18 cellular contexts compared by ENCODE assay signal in genomic region chr1:81111818-81112217, GRCh38.
DNase-seq lines count a peak whose midpoint lies in the region; ATAC-seq and TF ChIP-seq lines count a peak whose summit lies in the region.
"Had no signal": no experiment of that assay in that cellular context is flagged by ENCODE, and none has a peak within 500 bp of the region (broad histone marks: within the 10 kb centered on the region; RNA-seq: fewer than 3 reads in every experiment).

No MANE protein-coding gene starts in this region.

- H2BK120ac ChIP-seq in mesenchymal stem cell (ENCODE audit: low read depth, low read length): no peak overlapping the region

- intact Hi-C loops in activated CD8-positive, alpha-beta T cell treated with anti-CD3 and anti-CD28 coated beads for 36 hours (cut with micrococcal nuclease): no loop called here

- no peak overlapping the region for H2BK12ac ChIP-seq in mesenchymal stem cell (ENCODE audit: low read length in 2 of 2)

- no peak for ATAC-seq in stimulated activated naive CD8-positive, alpha-beta T cell treated with anti-CD3 and anti-CD28 coated beads, Interleukin-15, Interleukin-2, amounts not matched to agents 100 U/mL and 50 U/mL, for 24 hours
- no peak for ATAC-seq in activated CD8-positive, alpha-beta T cell treated with anti-CD3 and anti-CD28 coated beads for 36 hours
- ATAC-seq: natural killer cell treated with Interleukin-12 subunit alpha and Interleukin-12 subunit beta and Interleukin-15 and Interleukin-18, amount 100 ng/mL, for 72 hours; Panc1; WTC11 had no signal

- WGBS in mesenchymal stem cell: 29% methylated on average over 1 of the region's 2 CpGs

- no peak overlapping the region for H3K18ac ChIP-seq in mesenchymal stem cell (ENCODE audit: low read depth in 1 of 2, low read length in 2 of 2)

- H3K9me3 ChIP-seq in mesenchymal stem cell (ENCODE audit: control insufficient read depth, low read length): no peaks in the 10 kb centered on the region
- H3K9me3 ChIP-seq: BLaER1 treated with 17β-estradiol and CSF1 and Interleukin-3, amounts not matched to agents 10 nM and 100 nM had no signal

- H4K91ac ChIP-seq in mesenchymal stem cell (ENCODE audit: low read length): no peak overlapping the region

- no peaks in the 10 kb centered on the region for H3K4me1 Mint-ChIP-seq in activated CD8-positive, alpha-beta T cell treated with anti-CD3 and anti-CD28 coated beads for 36 hours (ENCODE audit: low read depth)
- H3K4me1 Mint-ChIP-seq: brain had no signal

- H2BK5ac ChIP-seq in mesenchymal stem cell (ENCODE audit: low read depth, low read length, poor library complexity, severe bottlenecking): no peak overlapping the region

- no peak overlapping the region for H3K9ac ChIP-seq in mesenchymal stem cell (ENCODE audit: low read length)
- H3K9ac ChIP-seq: BLaER1 treated with 17β-estradiol and CSF1 and Interleukin-3, amounts not matched to agents 10 nM and 100 nM had no signal

- no peaks in the 10 kb centered on the region for H3K27me3 ChIP-seq in mesenchymal stem cell (ENCODE audit: control insufficient read depth in 1 of 2, insufficient read depth in 1 of 2, low read length in 2 of 2)
- H3K27me3 ChIP-seq: BLaER1 treated with 17β-estradiol and CSF1 and Interleukin-3, amounts not matched to agents 10 nM and 100 nM had no signal

- no peak overlapping the region for H3K4ac ChIP-seq in mesenchymal stem cell (ENCODE audit: low read depth in 1 of 2, low read length in 2 of 2)

- no peak overlapping the region for H3K23ac ChIP-seq in mesenchymal stem cell (ENCODE audit: low read length in 2 of 2)

- H3K27ac ChIP-seq in mesenchymal stem cell (ENCODE audit: low read length, poor library complexity, severe bottlenecking): peak overlapping the region; percentile 53
- H3K27ac ChIP-seq in substantia nigra (ENCODE audit: low read depth, low read length, poor library complexity, severe bottlenecking): no peak overlapping the region
- H3K27ac ChIP-seq: BLaER1 treated with 17β-estradiol and CSF1 and Interleukin-3, amounts not matched to agents 10 nM and 100 nM had no signal

- no peak overlapping the region for H3K4me3 Mint-ChIP-seq in activated CD8-positive, alpha-beta T cell treated with anti-CD3 and anti-CD28 coated beads for 36 hours
- H3K4me3 Mint-ChIP-seq: brain; natural killer cell treated with Interleukin-12 subunit alpha and Interleukin-12 subunit beta and Interleukin-15 and Interleukin-18, amount 100 ng/mL, for 72 hours; WTC11 had no signal

- CTCF ChIA-PET in activated CD8-positive, alpha-beta T cell treated with anti-CD3 and anti-CD28 coated beads for 36 hours (lab: Charles Lee): no interaction called here

- no peak overlapping the region for H3K4me2 ChIP-seq in mesenchymal stem cell (ENCODE audit: low read length, poor library complexity, severe bottlenecking)
- H3K4me2 ChIP-seq: BLaER1 treated with 17β-estradiol and CSF1 and Interleukin-3, amounts not matched to agents 10 nM and 100 nM had no signal

- no peak overlapping the region for H2AFZ ChIP-seq in mesenchymal stem cell (ENCODE audit: low read depth, low read length)

- no peak overlapping the region for H3K14ac ChIP-seq in mesenchymal stem cell (ENCODE audit: low read length in 2 of 2)

- H3K36me3 Mint-ChIP-seq in activated CD8-positive, alpha-beta T cell treated with anti-CD3 and anti-CD28 coated beads for 36 hours (ENCODE audit: low read depth): no peaks in the 10 kb centered on the region
- H3K36me3 Mint-ChIP-seq: brain had no signal

- peaks cover 7% of the 10 kb centered on the region for H3K9me3 Mint-ChIP-seq in activated CD8-positive, alpha-beta T cell treated with anti-CD3 and anti-CD28 coated beads for 36 hours

- no peaks in the 10 kb centered on the region for H3K36me3 ChIP-seq in mesenchymal stem cell (ENCODE audit: control insufficient read depth in 1 of 2, insufficient read depth in 2 of 2, low read depth in 1 of 2, low read length in 2 of 2)
- H3K36me3 ChIP-seq: BLaER1 treated with 17β-estradiol and CSF1 and Interleukin-3, amounts not matched to agents 10 nM and 100 nM had no signal

- H3K27me3 Mint-ChIP-seq in activated CD8-positive, alpha-beta T cell treated with anti-CD3 and anti-CD28 coated beads for 36 hours: no peaks in the 10 kb centered on the region
- H3K27me3 Mint-ChIP-seq: brain; natural killer cell treated with Interleukin-12 subunit alpha and Interleukin-12 subunit beta and Interleukin-15 and Interleukin-18, amount 100 ng/mL, for 72 hours had no signal

- no peak for TF ChIP-seq CTCF in choroid plexus epithelial cell (conservative IDR thresholded peaks at IDR 0.05; ENCODE audit: low read depth, low read length)
- TF ChIP-seq CTCF in activated CD8-positive, alpha-beta T cell treated with anti-CD3 and anti-CD28 coated beads for 36 hours (IDR thresholded peaks at IDR 0.05): no peak

- POLR2A ChIA-PET in activated CD8-positive, alpha-beta T cell treated with anti-CD3 and anti-CD28 coated beads for 36 hours (lab: Charles Lee): no interaction called here

- no peak overlapping the region for H4K8ac ChIP-seq in mesenchymal stem cell (ENCODE audit: low read length)

- H3K27ac Mint-ChIP-seq in activated CD8-positive, alpha-beta T cell treated with anti-CD3 and anti-CD28 coated beads for 36 hours: no peak overlapping the region
- H3K27ac Mint-ChIP-seq: brain; natural killer cell treated with Interleukin-12 subunit alpha and Interleukin-12 subunit beta and Interleukin-15 and Interleukin-18, amount 100 ng/mL, for 72 hours; WTC11 had no signal

- DNase-seq in EH (ENCODE audit: low read depth): peak; percentile 71
- DNase-seq in MV-4-11 (lab: John Stamatoyannopoulos, UW): peak; percentile 6
- DNase-seq in choroid plexus epithelial cell (ENCODE audit: low read depth): peak; percentile 76
- DNase-seq in mesenchymal stem cell: peak; percentile 59
- DNase-seq in activated CD4-positive, alpha-beta T cell treated with anti-CD3 and anti-CD28 coated beads for 1 hour: no peak
- DNase-seq in stimulated activated naive CD8-positive, alpha-beta T cell treated with anti-CD3 and anti-CD28 coated beads, Interleukin-15, Interleukin-2, amounts not matched to agents 100 U/mL and 50 U/mL, for 24 hours: no peak
- no peak for DNase-seq in substantia nigra (lab: John Stamatoyannopoulos, UW)
- DNase-seq in activated CD8-positive, alpha-beta T cell treated with anti-CD3 and anti-CD28 coated beads for 36 hours: no peak
- DNase-seq: DMS153; NCI-H1930; NCI-H526 treated with DMSO at 0.1 percent for 48 hours; stimulated activated CD4-positive, alpha-beta T cell treated with anti-CD3 and anti-CD28 coated beads, Interleukin-1b, Interleukin-23, amount 100 ng/mL, for 48 hours; SW 1271 had no signal

- H2AK5ac ChIP-seq in mesenchymal stem cell (ENCODE audit: low read length, severe bottlenecking): no peak overlapping the region

- H3K4me3 ChIP-seq in choroid plexus epithelial cell (ENCODE audit: low read depth, low read length) (no peak overlapping the region), mesenchymal stem cell (ENCODE audit: insufficient read depth in 1 of 2, low read depth in 1 of 2, low read length in 2 of 2) (no peak overlapping the region)
- H3K4me3 ChIP-seq: BLaER1 treated with 17β-estradiol and CSF1 and Interleukin-3, amounts not matched to agents 10 nM and 100 nM had no signal

- H3K4me1 ChIP-seq in mesenchymal stem cell (ENCODE audit: control insufficient read depth, insufficient read depth, low read depth, low read length): no peaks in the 10 kb centered on the region
- H3K4me1 ChIP-seq: BLaER1 treated with 17β-estradiol and CSF1 and Interleukin-3, amounts not matched to agents 10 nM and 100 nM had no signal

- no peaks in the 10 kb centered on the region for H3K79me1 ChIP-seq in mesenchymal stem cell (replicated peaks; ENCODE audit: low read length, poor library complexity, severe bottlenecking)

- no peak overlapping the region for H2BK15ac ChIP-seq in mesenchymal stem cell (ENCODE audit: low read depth, poor library complexity, severe bottlenecking)

Comparison
In these comparisons a context has a peak if more than half of its experiments do, and no peak if none do; other contexts are left out.
1. DNase-seq: peak in EH (single experiment), MV-4-11 (single experiment), choroid plexus epithelial cell (single experiment) and mesenchymal stem cell (single experiment); none in activated CD4-positive, alpha-beta T cell treated with anti-CD3 and anti-CD28 coated beads for 1 hour (single experiment), stimulated activated naive CD8-positive, alpha-beta T cell treated with anti-CD3 and anti-CD28 coated beads, Interleukin-15, Interleukin-2, amounts not matched to agents 100 U/mL and 50 U/mL, for 24 hours (single experiment), substantia nigra (0 of 49) and activated CD8-positive, alpha-beta T cell treated with anti-CD3 and anti-CD28 coated beads for 36 hours (single experiment).